28 cellular contexts compared by ENCODE assay signal in the genomic region with DNA sequence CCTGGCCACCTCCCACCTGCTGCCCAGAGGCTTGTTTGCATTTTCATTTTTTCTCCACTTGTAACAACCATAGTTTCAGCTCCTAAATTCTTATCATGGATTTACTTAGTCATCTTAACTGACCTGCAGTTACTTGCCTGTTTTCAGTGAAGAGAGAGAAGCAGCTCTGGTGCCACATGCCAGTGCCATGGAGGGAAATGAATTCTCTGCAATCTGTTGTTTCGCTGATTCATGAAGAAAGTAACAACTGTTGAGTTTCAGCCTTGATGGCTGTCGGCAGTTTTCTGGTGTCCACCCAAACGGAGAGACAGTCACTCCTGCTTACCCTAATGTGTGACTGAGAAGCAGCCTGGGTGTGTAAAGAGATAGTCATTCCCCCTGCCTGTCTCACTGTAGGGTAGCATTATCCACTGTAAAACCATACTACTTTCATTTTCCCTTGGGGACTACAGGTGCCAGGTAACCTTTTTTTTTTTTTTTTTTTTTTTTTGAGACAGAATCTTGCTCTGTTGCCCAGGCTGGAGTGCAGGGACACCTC.
DNase-seq lines count a peak whose midpoint lies in the region; ATAC-seq and TF ChIP-seq lines count a peak whose summit lies in the region.
"Had no signal": no experiment of that assay in that cellular context is flagged by ENCODE, and none has a peak within 500 bp of the region (broad histone marks: within the 10 kb centered on the region; RNA-seq: fewer than 3 reads in every experiment).

No MANE protein-coding gene starts in this region.

- H3K27ac ChIP-seq in mammary epithelial cell (ENCODE audit: insufficient read depth, low read depth, low read length), result peak overlapping the region; percentile 12
- no peak overlapping the region for H3K27ac ChIP-seq in breast epithelium
- H3K27ac ChIP-seq in MM.1S (ENCODE audit: low read length), result peak overlapping the region; percentile 65
- H3K27ac ChIP-seq in epithelial cell of prostate, result no peak overlapping the region
- H3K27ac ChIP-seq: HL-60, left ventricle myocardium inferior, SJCRH30, transverse colon, VCaP had no signal

- no peaks in the 10 kb centered on the region for H3K27me3 Mint-ChIP-seq in osteocyte (ENCODE audit: unreplicated experiment)
- H3K27me3 Mint-ChIP-seq: B cell; CD4-positive, alpha-beta memory T cell; naive thymus-derived CD4-positive, alpha-beta T cell; stimulated activated memory B cell treated with anti-CD40 and anti-IgM and Interleukin-4, amounts not matched to agents 10 μg/mL and 1 μg/mL and 100 μg/mL, for 72 hours had no signal

- BruUV-seq in mammary epithelial cell (replicated peaks; lab: Mats Ljungman, UMichigan), result no TSS peak

- H3K4me3 ChIP-seq in mammary epithelial cell (replicated peaks in 1 of 3; ENCODE audit: insufficient read depth in 1 of 3, low read depth in 2 of 3, low read length in 3 of 3), result no peak overlapping the region
- H3K4me3 ChIP-seq in breast epithelium, result no peak overlapping the region
- no peak overlapping the region for H3K4me3 ChIP-seq in MM.1S (ENCODE audit: low read length)
- H3K4me3 ChIP-seq: left ventricle myocardium inferior, SJCRH30, transverse colon had no signal

- peaks cover 9% of the 10 kb centered on the region for H3F3A ChIP-seq in MM.1S (ENCODE audit: insufficient read depth, low read length)

- H3K9me3 Mint-ChIP-seq in osteocyte (ENCODE audit: unreplicated experiment), result peaks cover 8% of the 10 kb centered on the region
- H3K9me3 Mint-ChIP-seq: stimulated activated memory B cell treated with anti-CD40 and anti-IgM and Interleukin-4, amounts not matched to agents 10 μg/mL and 1 μg/mL and 100 μg/mL, for 72 hours had no signal

- H3K4me1 Mint-ChIP-seq in osteocyte (ENCODE audit: unreplicated experiment), result peaks cover 4% of the 10 kb centered on the region
- H3K4me1 Mint-ChIP-seq: B cell; stimulated activated memory B cell treated with anti-CD40 and anti-IgM and Interleukin-4, amounts not matched to agents 10 μg/mL and 1 μg/mL and 100 μg/mL, for 72 hours had no signal

- no peaks in the 10 kb centered on the region for H3K79me2 ChIP-seq in mammary epithelial cell (ENCODE audit: insufficient read depth, low read length)
- no peaks in the 10 kb centered on the region for H3K79me2 ChIP-seq in MM.1S (ENCODE audit: low read length)

- H3K9ac ChIP-seq in mammary epithelial cell (ENCODE audit: insufficient read depth, low read length) (no peak overlapping the region), MM.1S (ENCODE audit: low read length) (no peak overlapping the region; the same call in 1 of the 2 replicates)

- H3K4me2 ChIP-seq in mammary epithelial cell (ENCODE audit: insufficient read depth, low read depth, low read length) (no peak overlapping the region), MM.1S (ENCODE audit: low read depth, low read length) (peak overlapping the region; percentile 49; the same call in 1 of the 2 replicates)

- in situ Hi-C loops in mammary epithelial cell (cut with MboI; ENCODE audit: low sequenced_read_pairs in 2 of 2), result no loop called here

- 95% methylated on average over 3 of the region's 3 CpGs for WGBS in mammary epithelial cell (ENCODE audit: low coverage, missing lambda C conversion rate)

- H2AFZ ChIP-seq in mammary epithelial cell (ENCODE audit: low read depth, low read length) (no peak overlapping the region), MM.1S (ENCODE audit: low read length) (no peak overlapping the region)

- no peak for TF ChIP-seq POLR2A in breast epithelium (IDR thresholded peaks at IDR 0.05)

- H3K36me3 Mint-ChIP-seq in osteocyte (ENCODE audit: unreplicated experiment), result peaks cover 48% of the 10 kb centered on the region

- dilution Hi-C loops in mammary epithelial cell (cut with HindIII; ENCODE audit: low sequenced_read_pairs), result no loop called here

- H3K4me3 Mint-ChIP-seq in osteocyte (ENCODE audit: unreplicated experiment), result no peak overlapping the region
- H3K4me3 Mint-ChIP-seq: B cell; CD4-positive, alpha-beta memory T cell; naive thymus-derived CD4-positive, alpha-beta T cell; stimulated activated memory B cell treated with anti-CD40 and anti-IgM and Interleukin-4, amounts not matched to agents 10 μg/mL and 1 μg/mL and 100 μg/mL, for 72 hours had no signal

- peak; percentile 48 for DNase-seq in mammary epithelial cell
- DNase-seq in breast epithelium (ENCODE audit: low spot score in 2 of 2), result no peak
- peak; percentile 68 for DNase-seq in MM.1S
- DNase-seq in epithelial cell of prostate (ENCODE audit: low read depth, low spot score), result peak; percentile 5
- DNase-seq in osteocyte (ENCODE audit: extremely low spot score, unreplicated experiment), result no peak
- DNase-seq in ureter (ENCODE audit: low spot score), result no peak
- DNase-seq: ACHN; activated CD4-positive, alpha-beta T cell treated with anti-CD3 and anti-CD28 coated beads for 4 hours; activated naive CD4-positive, alpha-beta T cell treated with Interleukin-2 at 50 U/mL for 16 hours; CD4-positive, alpha-beta memory T cell; GOT3; Kasumi-1; left ventricle myocardium inferior; MV-4-11; naive thymus-derived CD4-positive, alpha-beta T cell; NCI-H1436 treated with DMSO at 0.1 percent for 48 hours; NCI-H446 treated with DMSO at 0.1 percent for 48 hours; NCI-H82; occipital lobe; SJCRH30; T-helper 9 cell; transverse colon had no signal

- CTCF ChIA-PET in mammary epithelial cell (lab: Charles Lee; ENCODE audit: low non-redundant PET), result no interaction called here

- H3K9me3 ChIP-seq in mammary epithelial cell (replicated peaks; ENCODE audit: insufficient read depth, low read length) (no peaks in the 10 kb centered on the region), breast epithelium (no peaks in the 10 kb centered on the region), MM.1S (replicated peaks; ENCODE audit: insufficient read depth, low read length) (no peaks in the 10 kb centered on the region)
- H3K9me3 ChIP-seq: left ventricle myocardium inferior, SJCRH30, transverse colon had no signal

- H3K27me3 ChIP-seq in mammary epithelial cell (ENCODE audit: insufficient read depth, low read length) (no peaks in the 10 kb centered on the region), breast epithelium (no peaks in the 10 kb centered on the region), MM.1S (replicated peaks; ENCODE audit: insufficient read depth, low read length) (no peaks in the 10 kb centered on the region)
- H3K27me3 ChIP-seq: SJCRH30, transverse colon had no signal

- H3K36me3 ChIP-seq in mammary epithelial cell (ENCODE audit: insufficient read depth, low read length) (peaks cover 3% of the 10 kb centered on the region), breast epithelium (no peaks in the 10 kb centered on the region), MM.1S (replicated peaks; ENCODE audit: insufficient read depth, low read length) (peaks cover 6% of the 10 kb centered on the region)

- ATAC-seq in GM19452 (IDR thresholded peaks at IDR 0.05; ENCODE audit: unreplicated experiment) (no peak), HG03439 (IDR thresholded peaks at IDR 0.05; ENCODE audit: unreplicated experiment) (no peak)
- ATAC-seq: naive thymus-derived CD4-positive, alpha-beta T cell; stimulated activated memory B cell treated with anti-CD40 and anti-IgM and Interleukin-4, amounts not matched to agents 10 μg/mL and 1 μg/mL and 100 μg/mL, for 72 hours had no signal

- H3K4me1 ChIP-seq in mammary epithelial cell (ENCODE audit: insufficient read depth, low read length) (peaks cover 6% of the 10 kb centered on the region), breast epithelium (no peaks in the 10 kb centered on the region), MM.1S (ENCODE audit: low read length) (peaks cover 16% of the 10 kb centered on the region)
- H3K4me1 ChIP-seq: left ventricle myocardium inferior, transverse colon had no signal

- H4K20me1 ChIP-seq in mammary epithelial cell (ENCODE audit: insufficient read depth, low read length) (no peaks in the 10 kb centered on the region), MM.1S (ENCODE audit: insufficient read depth, low read length) (no peaks in the 10 kb centered on the region)

- peak overlapping the region; percentile 47 for H3K27ac Mint-ChIP-seq in osteocyte (ENCODE audit: unreplicated experiment)
- H3K27ac Mint-ChIP-seq: B cell; CD4-positive, alpha-beta memory T cell; stimulated activated memory B cell treated with anti-CD40 and anti-IgM and Interleukin-4, amounts not matched to agents 10 μg/mL and 1 μg/mL and 100 μg/mL, for 72 hours had no signal

- no peaks in the 10 kb centered on the region for H3K9me2 ChIP-seq in MM.1S (replicated peaks; ENCODE audit: insufficient read depth, low read length)

- no peak for TF ChIP-seq CTCF in mammary epithelial cell (conservative IDR thresholded peaks at IDR 0.05 in 1 of 2, IDR thresholded peaks at IDR 0.05 in 1 of 2; ENCODE audit: extremely low read depth in 1 of 2, insufficient read depth in 1 of 2, low read depth in 1 of 2, low read length in 2 of 2)
- TF ChIP-seq CTCF in breast epithelium (IDR thresholded peaks at IDR 0.05), result no peak
- no peak for TF ChIP-seq CTCF in MM.1S (IDR thresholded peaks at IDR 0.05; ENCODE audit: low read length)
- TF ChIP-seq CTCF in osteocyte (IDR thresholded peaks at IDR 0.05), result no peak

- intact Hi-C loops in mammary epithelial cell (cut with micrococcal nuclease), result loop anchor here (5.0 kb wide), 1 partner anchor 116 kb away; the partner anchor contains the start of gene DNAJC3
- intact Hi-C loops in breast epithelium (cut with DNase I; ENCODE audit: low total_unique reads), result no loop called here

Comparison
In these comparisons a context has a peak if more than half of its experiments do, and no peak if none do; other contexts are left out.
1. DNase-seq: peak in mammary epithelial cell (single experiment), MM.1S (single experiment) and epithelial cell of prostate (single experiment); none in breast epithelium (0 of 2), osteocyte (single experiment) and ureter (single experiment).
2. H3K27ac ChIP-seq: peak in mammary epithelial cell (single experiment) and MM.1S (single experiment); none in breast epithelium (0 of 2) and epithelial cell of prostate (single experiment).